In genomic region chr4:150237110-150237852, GRCh38 we compare ENCODE assay signal across 15 cellular contexts.
DNase-seq lines count a peak whose midpoint lies in the region; ATAC-seq, FAIRE-seq and TF ChIP-seq lines count a peak whose summit lies in the region.
"Had no signal": no experiment of that assay in that cellular context is flagged by ENCODE, and none has a peak within 500 bp of the region (broad histone marks: within the 10 kb centered on the region; RNA-seq: fewer than 3 reads in every experiment).

No MANE protein-coding gene starts in this region.

- CTCF ChIA-PET in BJ (lab: Yijun Ruan, JAX): no interaction called here
- CTCF ChIA-PET in CD8-positive, alpha-beta memory T cell (lab: Charles Lee): no interaction called here

- no peak for TF ChIP-seq CTCF in BJ (IDR thresholded peaks at IDR 0.05; ENCODE audit: insufficient read depth, low read depth, low read length)
- no peak for TF ChIP-seq CTCF in epithelial cell of esophagus (IDR thresholded peaks at IDR 0.05; ENCODE audit: insufficient read depth, low read depth, low read length, missing control alignments)
- no peak for TF ChIP-seq CTCF in omental fat pad (IDR thresholded peaks at IDR 0.05)
- TF ChIP-seq CTCF in body of pancreas (IDR thresholded peaks at IDR 0.05): no peak

- no peak overlapping the region for H3K27ac ChIP-seq in body of pancreas
- no peak overlapping the region for H3K27ac ChIP-seq in CD8-positive, alpha-beta memory T cell (ENCODE audit: low read depth, low read length)
- H3K27ac ChIP-seq: right atrium auricular region had no signal

- peak; percentile 99 for DNase-seq in BJ (ENCODE audit: low read depth)
- DNase-seq in RCC 7860 (ENCODE audit: low spot score): peak; percentile 84
- peak; percentile 88 for DNase-seq in epithelial cell of esophagus (ENCODE audit: low read depth)
- no peak for DNase-seq in omental fat pad (ENCODE audit: low spot score)
- no peak for DNase-seq in body of pancreas
- no peak for DNase-seq in GDM1 (lab: John Stamatoyannopoulos, UW)
- DNase-seq in CD8-positive, alpha-beta memory T cell: no peak
- DNase-seq in NCI-H187 (lab: John Stamatoyannopoulos, UW): no peak
- DNase-seq: activated T-cell treated with anti-CD3 and anti-CD28 coated beads, Interleukin-2, amount 50 U/mL, for 48 hours; effector memory CD8-positive, alpha-beta T cell; left cardiac atrium; MG63; NK-92 treated with Interleukin-12 subunit alpha and Interleukin-12 subunit beta, amount 100 ng/mL, for 24 hours had no signal

- no peak overlapping the region for H3K27ac Mint-ChIP-seq in CD8-positive, alpha-beta memory T cell
- H3K27ac Mint-ChIP-seq: effector memory CD8-positive, alpha-beta T cell had no signal

- no peaks in the 10 kb centered on the region for H3K9me3 ChIP-seq in body of pancreas
- H3K9me3 ChIP-seq in CD8-positive, alpha-beta memory T cell (ENCODE audit: low read length): no peaks in the 10 kb centered on the region
- H3K9me3 ChIP-seq: MG63, right atrium auricular region had no signal

- H3K36me3 Mint-ChIP-seq in CD8-positive, alpha-beta memory T cell: no peaks in the 10 kb centered on the region

- intact Hi-C loops in body of pancreas (cut with DNase I): no loop called here

- H3K4me1 Mint-ChIP-seq in CD8-positive, alpha-beta memory T cell: no peaks in the 10 kb centered on the region

- H3K27me3 ChIP-seq in BJ (ENCODE audit: control insufficient read depth, insufficient read depth, low read length) (no peaks in the 10 kb centered on the region), body of pancreas (no peaks in the 10 kb centered on the region)
- H3K27me3 ChIP-seq in CD8-positive, alpha-beta memory T cell (ENCODE audit: insufficient read depth, low read length, poor library complexity, severe bottlenecking): no peaks in the 10 kb centered on the region
- H3K27me3 ChIP-seq: MG63, right atrium auricular region had no signal

- no peak for TF ChIP-seq POLR2A in body of pancreas (IDR thresholded peaks at IDR 0.05)

- H3K4me3 Mint-ChIP-seq in CD8-positive, alpha-beta memory T cell: no peak overlapping the region
- H3K4me3 Mint-ChIP-seq: effector memory CD8-positive, alpha-beta T cell had no signal

- H3K4me1 ChIP-seq in body of pancreas: no peaks in the 10 kb centered on the region
- H3K4me1 ChIP-seq in CD8-positive, alpha-beta memory T cell (ENCODE audit: insufficient read depth, low read length): no peaks in the 10 kb centered on the region

- WGBS in body of pancreas, 2 donors: 73 to 77% methylated on average over 6 of the region's 6 CpGs

- POLR2A ChIA-PET in BJ (lab: Charles Lee): no interaction called here
- POLR2A ChIA-PET in CD8-positive, alpha-beta memory T cell (lab: Charles Lee): no interaction called here

- H3K9me3 Mint-ChIP-seq in CD8-positive, alpha-beta memory T cell: no peaks in the 10 kb centered on the region
- H3K9me3 Mint-ChIP-seq: effector memory CD8-positive, alpha-beta T cell had no signal

- H3K36me3 ChIP-seq in BJ (ENCODE audit: control insufficient read depth, insufficient read depth, low read length) (peaks cover 11% of the 10 kb centered on the region), body of pancreas (replicated peaks in 1 of 2; ENCODE audit: insufficient read depth in 1 of 2, low read depth in 2 of 2) (no peaks in the 10 kb centered on the region)
- no peaks in the 10 kb centered on the region for H3K36me3 ChIP-seq in CD8-positive, alpha-beta memory T cell (ENCODE audit: insufficient read depth, low read length)

- peaks cover 8 to 31% of the 10 kb centered on the region in 2 donors for H3K27me3 Mint-ChIP-seq in CD8-positive, alpha-beta memory T cell

- H3K4me3 ChIP-seq in BJ (ENCODE audit: low read depth, low read length) (no peak overlapping the region), epithelial cell of esophagus (ENCODE audit: low read length) (no peak overlapping the region), body of pancreas (no peak overlapping the region)
- H3K4me3 ChIP-seq in CD8-positive, alpha-beta memory T cell (ENCODE audit: low read length): no peak overlapping the region
- H3K4me3 ChIP-seq: MG63, right atrium auricular region had no signal

- ATAC-seq in omental fat pad (ENCODE audit: low FRiP score): peak; percentile 85
- no peak for ATAC-seq in body of pancreas
- ATAC-seq: effector memory CD8-positive, alpha-beta T cell had no signal

- peak; percentile 94 for FAIRE-seq in RCC 7860 (lab: Jason Lieb, UNC)
- FAIRE-seq: GM18507 had no signal

Comparison
In these comparisons a context has a peak if more than half of its experiments do, and no peak if none do; other contexts are left out.
1. DNase-seq: peak in BJ (single experiment), RCC 7860 (single experiment) and epithelial cell of esophagus (single experiment); none in omental fat pad (single experiment), body of pancreas (0 of 4), GDM1 (single experiment), CD8-positive, alpha-beta memory T cell (0 of 5) and NCI-H187 (0 of 2).